Comparison of ENCODE assay signal across 2 cellular contexts in the genomic region with DNA sequence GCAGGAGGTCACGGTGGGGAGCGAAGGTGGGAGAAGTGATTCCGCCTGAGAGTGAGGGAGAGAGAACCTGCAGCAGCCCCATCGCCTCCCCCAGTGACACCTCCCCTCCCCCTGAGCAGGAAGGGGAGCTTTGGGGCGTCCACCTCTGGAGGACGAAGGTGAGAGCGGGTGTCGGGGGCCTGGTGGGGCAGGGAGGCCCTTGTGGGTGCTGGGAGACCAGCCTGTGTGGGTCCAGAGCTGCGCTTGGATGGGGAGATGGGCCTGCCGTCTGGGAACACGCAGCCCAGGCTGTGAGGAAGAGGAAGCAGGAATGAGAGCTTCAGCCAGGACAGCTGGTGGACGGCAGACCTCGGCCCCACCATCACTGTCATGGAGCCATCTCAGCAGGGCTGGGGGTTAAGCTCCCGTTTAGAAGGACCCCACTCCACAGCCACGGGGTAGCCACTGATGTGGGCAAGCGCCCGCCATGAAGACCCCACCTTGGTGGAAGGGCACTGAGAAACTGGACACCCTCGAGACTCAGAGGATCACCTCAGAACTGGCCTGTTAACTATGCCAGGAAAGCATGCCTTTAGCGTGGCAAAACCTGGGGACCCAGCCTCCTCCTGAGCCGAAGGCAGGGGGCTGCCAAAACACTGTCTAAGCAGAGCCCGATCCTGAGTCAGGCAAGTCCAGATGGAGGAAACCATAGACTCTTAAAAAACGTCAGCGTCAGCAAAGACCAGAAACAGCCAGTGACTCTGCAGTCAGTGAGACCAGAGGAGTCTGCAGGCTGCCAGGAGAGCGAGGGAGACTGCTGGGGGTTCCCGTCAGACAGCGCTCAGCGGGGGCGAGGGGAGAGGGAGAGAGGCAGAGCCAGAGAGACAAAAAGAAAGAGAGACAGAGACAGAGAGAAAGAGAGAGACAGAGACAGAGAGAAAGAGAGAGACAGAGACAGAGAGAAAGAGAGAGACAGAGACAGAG.
TF ChIP-seq lines count a peak whose summit lies in the region.

No MANE protein-coding gene starts in this region.

TF ChIP-seq in SK-N-SH, 30 proteins besides CTCF, POLR2A, EP300 and RAD21 (continued from another document):
- TF ChIP-seq, protein P1, sequence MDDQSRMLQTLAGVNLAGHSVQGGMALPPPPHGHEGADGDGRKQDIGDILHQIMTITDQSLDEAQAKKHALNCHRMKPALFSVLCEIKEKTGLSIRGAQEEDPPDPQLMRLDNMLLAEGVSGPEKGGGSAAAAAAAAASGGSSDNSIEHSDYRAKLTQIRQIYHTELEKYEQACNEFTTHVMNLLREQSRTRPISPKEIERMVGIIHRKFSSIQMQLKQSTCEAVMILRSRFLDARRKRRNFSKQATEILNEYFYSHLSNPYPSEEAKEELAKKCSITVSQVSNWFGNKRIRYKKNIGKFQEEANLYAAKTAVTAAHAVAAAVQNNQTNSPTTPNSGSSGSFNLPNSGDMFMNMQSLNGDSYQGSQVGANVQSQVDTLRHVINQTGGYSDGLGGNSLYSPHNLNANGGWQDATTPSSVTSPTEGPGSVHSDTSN (IDR thresholded peaks at IDR 0.05), result no peak
- TF ChIP-seq RFX5 (IDR thresholded peaks at IDR 0.05; ENCODE audit: low read length) (no peak), TEAD4 (IDR thresholded peaks at IDR 0.05; ENCODE audit: borderline replicate concordance, insufficient read depth) (no peak), FOXJ3 (CRISPR knock-in tag; IDR thresholded peaks at IDR 0.05) (no peak), REST (IDR thresholded peaks at IDR 0.05; ENCODE audit: low read depth, low read length) (no peak), JUND (IDR thresholded peaks at IDR 0.05) (no peak), RCOR1 (IDR thresholded peaks at IDR 0.05; ENCODE audit: low read length) (no peak), NFIC (IDR thresholded peaks at IDR 0.05; ENCODE audit: borderline replicate concordance) (no peak), FOSL2 (IDR thresholded peaks at IDR 0.05; ENCODE audit: borderline replicate concordance, low read depth) (no peak), SMC3 (IDR thresholded peaks at IDR 0.05; ENCODE audit: low read depth, low read length) (no peak)
- TF ChIP-seq, protein P2, sequence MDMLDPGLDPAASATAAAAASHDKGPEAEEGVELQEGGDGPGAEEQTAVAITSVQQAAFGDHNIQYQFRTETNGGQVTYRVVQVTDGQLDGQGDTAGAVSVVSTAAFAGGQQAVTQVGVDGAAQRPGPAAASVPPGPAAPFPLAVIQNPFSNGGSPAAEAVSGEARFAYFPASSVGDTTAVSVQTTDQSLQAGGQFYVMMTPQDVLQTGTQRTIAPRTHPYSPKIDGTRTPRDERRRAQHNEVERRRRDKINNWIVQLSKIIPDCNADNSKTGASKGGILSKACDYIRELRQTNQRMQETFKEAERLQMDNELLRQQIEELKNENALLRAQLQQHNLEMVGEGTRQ (IDR thresholded peaks at IDR 0.05; ENCODE audit: borderline replicate concordance, low read depth, low read length), result no peak
- TF ChIP-seq, protein P3, sequence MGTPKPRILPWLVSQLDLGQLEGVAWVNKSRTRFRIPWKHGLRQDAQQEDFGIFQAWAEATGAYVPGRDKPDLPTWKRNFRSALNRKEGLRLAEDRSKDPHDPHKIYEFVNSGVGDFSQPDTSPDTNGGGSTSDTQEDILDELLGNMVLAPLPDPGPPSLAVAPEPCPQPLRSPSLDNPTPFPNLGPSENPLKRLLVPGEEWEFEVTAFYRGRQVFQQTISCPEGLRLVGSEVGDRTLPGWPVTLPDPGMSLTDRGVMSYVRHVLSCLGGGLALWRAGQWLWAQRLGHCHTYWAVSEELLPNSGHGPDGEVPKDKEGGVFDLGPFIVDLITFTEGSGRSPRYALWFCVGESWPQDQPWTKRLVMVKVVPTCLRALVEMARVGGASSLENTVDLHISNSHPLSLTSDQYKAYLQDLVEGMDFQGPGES (IDR thresholded peaks at IDR 0.05; ENCODE audit: low read depth, low read length), result no peak

TF ChIP-seq in SK-N-SH treated with all-trans-retinoic acid at 6 μM for 48 hours, 23 proteins besides CTCF, POLR2A, EP300 and RAD21 (continued from another document):
- TF ChIP-seq, protein P4, sequence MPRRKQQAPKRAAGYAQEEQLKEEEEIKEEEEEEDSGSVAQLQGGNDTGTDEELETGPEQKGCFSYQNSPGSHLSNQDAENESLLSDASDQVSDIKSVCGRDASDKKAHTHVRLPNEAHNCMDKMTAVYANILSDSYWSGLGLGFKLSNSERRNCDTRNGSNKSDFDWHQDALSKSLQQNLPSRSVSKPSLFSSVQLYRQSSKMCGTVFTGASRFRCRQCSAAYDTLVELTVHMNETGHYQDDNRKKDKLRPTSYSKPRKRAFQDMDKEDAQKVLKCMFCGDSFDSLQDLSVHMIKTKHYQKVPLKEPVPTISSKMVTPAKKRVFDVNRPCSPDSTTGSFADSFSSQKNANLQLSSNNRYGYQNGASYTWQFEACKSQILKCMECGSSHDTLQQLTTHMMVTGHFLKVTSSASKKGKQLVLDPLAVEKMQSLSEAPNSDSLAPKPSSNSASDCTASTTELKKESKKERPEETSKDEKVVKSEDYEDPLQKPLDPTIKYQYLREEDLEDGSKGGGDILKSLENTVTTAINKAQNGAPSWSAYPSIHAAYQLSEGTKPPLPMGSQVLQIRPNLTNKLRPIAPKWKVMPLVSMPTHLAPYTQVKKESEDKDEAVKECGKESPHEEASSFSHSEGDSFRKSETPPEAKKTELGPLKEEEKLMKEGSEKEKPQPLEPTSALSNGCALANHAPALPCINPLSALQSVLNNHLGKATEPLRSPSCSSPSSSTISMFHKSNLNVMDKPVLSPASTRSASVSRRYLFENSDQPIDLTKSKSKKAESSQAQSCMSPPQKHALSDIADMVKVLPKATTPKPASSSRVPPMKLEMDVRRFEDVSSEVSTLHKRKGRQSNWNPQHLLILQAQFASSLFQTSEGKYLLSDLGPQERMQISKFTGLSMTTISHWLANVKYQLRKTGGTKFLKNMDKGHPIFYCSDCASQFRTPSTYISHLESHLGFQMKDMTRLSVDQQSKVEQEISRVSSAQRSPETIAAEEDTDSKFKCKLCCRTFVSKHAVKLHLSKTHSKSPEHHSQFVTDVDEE (CRISPR knock-in tag; IDR thresholded peaks at IDR 0.05), result no peak
- TF ChIP-seq ARNTL (CRISPR knock-in tag; IDR thresholded peaks at IDR 0.05; ENCODE audit: borderline replicate concordance, low read depth) (no peak), BACH2 (CRISPR knock-in tag; IDR thresholded peaks at IDR 0.05; ENCODE audit: borderline replicate concordance) (no peak), CSDC2 (CRISPR knock-in tag; IDR thresholded peaks at IDR 0.05) (no peak), ISL1 (CRISPR knock-in tag; IDR thresholded peaks at IDR 0.05) (no peak)
